Comparison of ENCODE assay signal across 18 cellular contexts in the genomic region with DNA sequence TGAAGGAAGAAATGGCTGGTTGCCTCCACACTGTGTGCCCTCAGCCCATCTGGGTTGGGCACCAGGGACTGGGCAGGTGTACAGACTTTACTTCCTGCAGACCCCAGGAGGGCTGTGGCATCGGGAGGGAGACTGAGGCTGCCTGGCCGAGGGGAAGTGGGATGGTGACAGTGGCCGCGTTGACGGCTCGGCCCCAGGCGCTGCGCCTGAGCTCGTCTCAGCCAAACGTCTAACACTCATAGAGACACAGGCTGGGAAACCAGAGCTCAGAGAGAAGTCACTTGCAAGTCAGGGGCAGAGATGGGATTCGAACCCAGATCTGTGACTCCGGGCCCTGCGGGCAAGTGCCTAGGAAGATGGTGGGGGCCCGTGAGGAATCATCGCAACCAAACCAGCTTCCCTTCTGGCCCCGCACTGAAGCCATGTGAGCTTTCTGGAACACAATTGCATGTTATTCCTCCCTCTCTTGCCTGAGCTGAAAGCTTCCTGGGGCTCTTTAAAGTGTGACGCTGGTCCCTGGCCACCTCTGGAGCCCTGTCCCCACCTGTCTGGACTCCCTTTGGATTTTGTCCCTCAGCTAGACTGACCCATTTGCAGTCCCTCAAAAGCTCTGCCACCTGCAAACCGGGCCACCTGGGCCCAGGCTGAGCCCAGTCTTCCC. TPM values are rescaled to one million over a fixed set of nuclear protein-coding genes. Genes with fewer than 3 reads are reported as not detected.
DNase-seq lines count a peak whose midpoint lies in the region; ATAC-seq and TF ChIP-seq lines count a peak whose summit lies in the region.
"Had no signal": no experiment of that assay in that cellular context is flagged by ENCODE, and none has a peak within 500 bp of the region (broad histone marks: within the 10 kb centered on the region; RNA-seq: fewer than 3 reads in every experiment).

No MANE protein-coding gene starts in this region.

- H3K27ac ChIP-seq in SK-N-SH (ENCODE audit: low read depth in 2 of 2, low read length in 1 of 2): no peak overlapping the region
- H3K27ac ChIP-seq: 22Rv1, A549, C4-2B had no signal

- no peaks in the 10 kb centered on the region; a peak in 1 of 4 replicates for H3K4me1 ChIP-seq in SK-N-SH (ENCODE audit: control insufficient read depth in 1 of 2, insufficient read depth in 2 of 2, low read depth in 1 of 2, low read length in 1 of 2)
- H3K4me1 ChIP-seq: A549, HAP-1 had no signal

- no peak overlapping the region for H2AFZ ChIP-seq in SK-N-SH (ENCODE audit: low read depth)

- no peak overlapping the region for H3K4me2 ChIP-seq in SK-N-SH
- H3K4me2 ChIP-seq: A549 had no signal

- no peaks in the 10 kb centered on the region for H3K9me2 ChIP-seq in SK-N-SH

- 72% methylated on average over 15 of the region's 18 CpGs for WGBS in SK-N-SH (ENCODE audit: low lambda C conversion rate)

- H3K9me3 Mint-ChIP-seq in progenitor cell of endocrine pancreas (ENCODE audit: low read depth): no peaks in the 10 kb centered on the region
- H3K9me3 Mint-ChIP-seq: CD4-positive, alpha-beta T cell; IgD-negative memory B cell had no signal

- no peaks in the 10 kb centered on the region for H3K36me3 ChIP-seq in SK-N-SH (replicated peaks in 1 of 2; ENCODE audit: control insufficient read depth in 1 of 2, insufficient read depth in 2 of 2, low read length in 1 of 2)
- H3K36me3 ChIP-seq: HAP-1 had no signal

- H4K20me1 ChIP-seq in SK-N-SH (ENCODE audit: insufficient read depth): no peaks in the 10 kb centered on the region

- TF ChIP-seq CTCF in SK-N-SH (IDR thresholded peaks at IDR 0.05) (no peak), progenitor cell of endocrine pancreas (IDR thresholded peaks at IDR 0.05; ENCODE audit: unreplicated experiment) (no peak)

- H3K4me3 Mint-ChIP-seq in progenitor cell of endocrine pancreas (ENCODE audit: low read depth): no peak overlapping the region
- H3K4me3 Mint-ChIP-seq: CD4-positive, alpha-beta T cell; IgD-negative memory B cell had no signal

- H3K27me3 Mint-ChIP-seq in progenitor cell of endocrine pancreas: peaks cover 4% of the 10 kb centered on the region

- H3K27me3 ChIP-seq in SK-N-SH (ENCODE audit: insufficient read depth): no peaks in the 10 kb centered on the region

- no peaks in the 10 kb centered on the region for H3K79me2 ChIP-seq in SK-N-SH (ENCODE audit: insufficient read depth)

- TF ChIP-seq EP300 in SK-N-SH (IDR thresholded peaks at IDR 0.05; ENCODE audit: borderline replicate concordance in 1 of 2, low read depth in 1 of 2, low read length in 1 of 2): no peak

- no peaks in the 10 kb centered on the region for H3K9me3 ChIP-seq in SK-N-SH
- H3K9me3 ChIP-seq: A549, HAP-1 had no signal

- peaks cover 15% of the 10 kb centered on the region for H3K4me1 Mint-ChIP-seq in progenitor cell of endocrine pancreas (ENCODE audit: low read depth)

- H3F3A ChIP-seq in SK-N-SH (replicated peaks; ENCODE audit: insufficient read depth): no peaks in the 10 kb centered on the region

- DNase-seq in SK-N-SH (peak; percentile 4), left lobe of liver (ENCODE audit: low spot score) (no peak), progenitor cell of endocrine pancreas (ENCODE audit: low spot score, unreplicated experiment) (no peak), EL (no peak), NCI-H774 (lab: John Stamatoyannopoulos, UW) (no peak)
- DNase-seq: AML-193; CD4-positive, alpha-beta T cell; DMS153; DMS79; GF-D8; KBM-7 had no signal

- H3K27ac Mint-ChIP-seq in progenitor cell of endocrine pancreas: peak overlapping the region; percentile 11
- H3K27ac Mint-ChIP-seq: CD4-positive, alpha-beta T cell; IgD-negative memory B cell had no signal

- H3K4me3 ChIP-seq in SK-N-SH (ENCODE audit: low read depth in 2 of 2, low read length in 1 of 2): no peak overlapping the region
- H3K4me3 ChIP-seq: A549, HAP-1 had no signal

- POLR2A ChIA-PET in SK-N-SH (lab: Yijun Ruan, JAX): no interaction called here

- no peak overlapping the region for H3K9ac ChIP-seq in SK-N-SH

- CTCF ChIA-PET in SK-N-SH (lab: Yijun Ruan, JAX): no interaction called here

- no peak for ATAC-seq in SK-N-SH treated with all-trans-retinoic acid at 6 μM for 48 hours
- ATAC-seq in left lobe of liver: peak; percentile 51
- ATAC-seq in HG03439 (IDR thresholded peaks at IDR 0.05; ENCODE audit: unreplicated experiment): no peak

- H3K36me3 Mint-ChIP-seq in progenitor cell of endocrine pancreas (ENCODE audit: insufficient read depth): no peaks in the 10 kb centered on the region
- H3K36me3 Mint-ChIP-seq: IgD-negative memory B cell had no signal

- TF ChIP-seq RAD21 in SK-N-SH (IDR thresholded peaks at IDR 0.05; ENCODE audit: low read length): no peak

TF ChIP-seq in SK-N-SH, 30 proteins besides CTCF, POLR2A, EP300 and RAD21 (continues in another document):
- TF ChIP-seq EZH2phosphoT487 (IDR thresholded peaks at IDR 0.05; ENCODE audit: borderline replicate concordance, low read depth) (no peak), JUND (IDR thresholded peaks at IDR 0.05) (no peak), SIN3A (IDR thresholded peaks at IDR 0.05; ENCODE audit: borderline replicate concordance, low read depth, low read length) (no peak), MEF2A (IDR thresholded peaks at IDR 0.05; ENCODE audit: borderline replicate concordance, low read depth) (no peak), TEAD4 (IDR thresholded peaks at IDR 0.05; ENCODE audit: borderline replicate concordance, insufficient read depth) (no peak), SMC3 (IDR thresholded peaks at IDR 0.05; ENCODE audit: low read depth, low read length) (no peak), ELF1 (IDR thresholded peaks at IDR 0.05) (no peak), RXRA (IDR thresholded peaks at IDR 0.05; ENCODE audit: borderline replicate concordance, low read depth) (no peak)
- TF ChIP-seq, protein P1, sequence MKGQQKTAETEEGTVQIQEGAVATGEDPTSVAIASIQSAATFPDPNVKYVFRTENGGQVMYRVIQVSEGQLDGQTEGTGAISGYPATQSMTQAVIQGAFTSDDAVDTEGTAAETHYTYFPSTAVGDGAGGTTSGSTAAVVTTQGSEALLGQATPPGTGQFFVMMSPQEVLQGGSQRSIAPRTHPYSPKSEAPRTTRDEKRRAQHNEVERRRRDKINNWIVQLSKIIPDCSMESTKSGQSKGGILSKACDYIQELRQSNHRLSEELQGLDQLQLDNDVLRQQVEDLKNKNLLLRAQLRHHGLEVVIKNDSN (IDR thresholded peaks at IDR 0.05; ENCODE audit: borderline replicate concordance, low read depth): no peak
- TF ChIP-seq, protein P2, sequence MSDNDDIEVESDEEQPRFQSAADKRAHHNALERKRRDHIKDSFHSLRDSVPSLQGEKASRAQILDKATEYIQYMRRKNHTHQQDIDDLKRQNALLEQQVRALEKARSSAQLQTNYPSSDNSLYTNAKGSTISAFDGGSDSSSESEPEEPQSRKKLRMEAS (IDR thresholded peaks at IDR 0.05; ENCODE audit: low read depth): no peak
- TF ChIP-seq, protein P3, sequence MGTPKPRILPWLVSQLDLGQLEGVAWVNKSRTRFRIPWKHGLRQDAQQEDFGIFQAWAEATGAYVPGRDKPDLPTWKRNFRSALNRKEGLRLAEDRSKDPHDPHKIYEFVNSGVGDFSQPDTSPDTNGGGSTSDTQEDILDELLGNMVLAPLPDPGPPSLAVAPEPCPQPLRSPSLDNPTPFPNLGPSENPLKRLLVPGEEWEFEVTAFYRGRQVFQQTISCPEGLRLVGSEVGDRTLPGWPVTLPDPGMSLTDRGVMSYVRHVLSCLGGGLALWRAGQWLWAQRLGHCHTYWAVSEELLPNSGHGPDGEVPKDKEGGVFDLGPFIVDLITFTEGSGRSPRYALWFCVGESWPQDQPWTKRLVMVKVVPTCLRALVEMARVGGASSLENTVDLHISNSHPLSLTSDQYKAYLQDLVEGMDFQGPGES (IDR thresholded peaks at IDR 0.05; ENCODE audit: low read depth, low read length): no peak

TF ChIP-seq in SK-N-SH treated with all-trans-retinoic acid at 6 μM for 48 hours, 23 proteins besides CTCF, POLR2A, EP300 and RAD21 (continues in another document):
- no peak for TF ChIP-seq RARB (CRISPR knock-in tag; IDR thresholded peaks at IDR 0.05)
- no peak for TF ChIP-seq ZFP3 (CRISPR knock-in tag; IDR thresholded peaks at IDR 0.05)
- no peak for TF ChIP-seq BACH2 (CRISPR knock-in tag; IDR thresholded peaks at IDR 0.05; ENCODE audit: borderline replicate concordance)
- TF ChIP-seq, protein P4, sequence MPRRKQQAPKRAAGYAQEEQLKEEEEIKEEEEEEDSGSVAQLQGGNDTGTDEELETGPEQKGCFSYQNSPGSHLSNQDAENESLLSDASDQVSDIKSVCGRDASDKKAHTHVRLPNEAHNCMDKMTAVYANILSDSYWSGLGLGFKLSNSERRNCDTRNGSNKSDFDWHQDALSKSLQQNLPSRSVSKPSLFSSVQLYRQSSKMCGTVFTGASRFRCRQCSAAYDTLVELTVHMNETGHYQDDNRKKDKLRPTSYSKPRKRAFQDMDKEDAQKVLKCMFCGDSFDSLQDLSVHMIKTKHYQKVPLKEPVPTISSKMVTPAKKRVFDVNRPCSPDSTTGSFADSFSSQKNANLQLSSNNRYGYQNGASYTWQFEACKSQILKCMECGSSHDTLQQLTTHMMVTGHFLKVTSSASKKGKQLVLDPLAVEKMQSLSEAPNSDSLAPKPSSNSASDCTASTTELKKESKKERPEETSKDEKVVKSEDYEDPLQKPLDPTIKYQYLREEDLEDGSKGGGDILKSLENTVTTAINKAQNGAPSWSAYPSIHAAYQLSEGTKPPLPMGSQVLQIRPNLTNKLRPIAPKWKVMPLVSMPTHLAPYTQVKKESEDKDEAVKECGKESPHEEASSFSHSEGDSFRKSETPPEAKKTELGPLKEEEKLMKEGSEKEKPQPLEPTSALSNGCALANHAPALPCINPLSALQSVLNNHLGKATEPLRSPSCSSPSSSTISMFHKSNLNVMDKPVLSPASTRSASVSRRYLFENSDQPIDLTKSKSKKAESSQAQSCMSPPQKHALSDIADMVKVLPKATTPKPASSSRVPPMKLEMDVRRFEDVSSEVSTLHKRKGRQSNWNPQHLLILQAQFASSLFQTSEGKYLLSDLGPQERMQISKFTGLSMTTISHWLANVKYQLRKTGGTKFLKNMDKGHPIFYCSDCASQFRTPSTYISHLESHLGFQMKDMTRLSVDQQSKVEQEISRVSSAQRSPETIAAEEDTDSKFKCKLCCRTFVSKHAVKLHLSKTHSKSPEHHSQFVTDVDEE (CRISPR knock-in tag; IDR thresholded peaks at IDR 0.05): no peak
- TF ChIP-seq ZNF70 (CRISPR knock-in tag; IDR thresholded peaks at IDR 0.05): no peak

RNA-seq across cellular contexts. Expression of a gene that starts 53.1 kb away (rescaled TPM):
- polyA plus RNA-seq in SK-N-SH (2012; rRNA removed): 55.1 and 58.3 TPM in 2 replicates
- 46.3 and 50.3 TPM in 2 replicates for polyA plus RNA-seq in SK-N-SH (2012; cell fraction: cytosol; rRNA removed)
- polyA plus RNA-seq in SK-N-SH (2012; cell fraction: nucleus; rRNA removed): 115 and 117 TPM in 2 replicates
- total RNA-seq in left lobe of liver (31.1 TPM), progenitor cell of endocrine pancreas (62.8 and 68.9 TPM in 2 replicates)
